ENCODE assay signal across 7 cellular contexts in the genomic region with DNA sequence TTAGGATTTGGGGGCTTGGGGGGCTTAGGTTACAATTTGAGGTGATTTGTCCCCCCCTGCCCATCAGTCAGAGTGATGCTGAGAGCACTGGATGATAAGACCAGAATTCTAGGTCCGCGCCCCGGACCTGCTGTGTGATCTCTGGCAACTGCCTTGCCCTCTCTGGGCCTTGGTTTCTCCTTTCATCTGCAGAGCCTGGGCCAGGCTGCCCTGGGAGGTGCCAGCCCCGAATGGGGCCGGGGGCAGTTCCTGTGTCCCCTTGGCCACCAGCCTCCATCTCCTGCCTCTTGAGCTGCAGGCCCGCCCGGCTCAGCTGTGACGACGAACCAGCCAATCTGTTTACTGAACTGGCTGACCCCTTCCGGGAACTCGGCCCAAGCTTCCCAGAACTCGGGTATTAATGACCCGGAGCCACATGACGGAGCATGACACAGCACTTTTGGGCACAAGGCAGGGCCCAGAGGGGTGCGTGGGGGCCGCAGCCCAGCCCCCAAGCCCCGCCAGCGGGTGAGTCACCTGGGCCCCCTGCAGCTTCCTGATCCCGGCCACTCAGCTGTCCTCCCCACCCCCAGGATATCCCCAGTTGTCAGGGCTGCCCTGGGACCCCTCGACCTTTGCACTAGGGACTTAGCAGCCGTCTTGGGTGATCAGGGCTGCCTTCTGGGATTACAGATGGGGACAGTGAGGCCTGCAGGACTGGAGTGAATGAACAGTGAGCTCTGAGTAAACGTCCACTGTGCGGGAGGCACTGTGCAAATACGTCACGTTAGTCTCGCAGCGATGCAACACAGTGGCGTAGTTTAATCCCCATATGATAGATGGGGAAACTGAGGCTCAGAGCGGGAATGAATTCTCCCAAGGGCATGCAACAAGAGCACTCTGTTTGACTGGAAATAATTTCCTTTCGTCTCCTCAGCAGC.
DNase-seq lines count a peak whose midpoint lies in the region; ATAC-seq, FAIRE-seq and TF ChIP-seq lines count a peak whose summit lies in the region.

No MANE protein-coding gene starts in this region.

- intact Hi-C loops in endothelial cell of umbilical vein (cut with micrococcal nuclease), result no loop called here

- BruUV-seq in endothelial cell of umbilical vein (replicated peaks; lab: Mats Ljungman, UMichigan), result no TSS peak

- peak; percentile 93 for FAIRE-seq in endothelial cell of umbilical vein (lab: Jason Lieb, UNC)

- peak; percentile 69 for TF ChIP-seq EP300 in suprapubic skin (IDR thresholded peaks at IDR 0.05)

- TF ChIP-seq CTCF in HEK293 (tag by site-specific recombination; IDR thresholded peaks at IDR 0.05) (no peak), endothelial cell of umbilical vein (IDR thresholded peaks at IDR 0.05; ENCODE audit: extremely low read depth in 1 of 2, insufficient read depth in 1 of 2, low read depth in 1 of 2, low read length in 2 of 2) (no peak), suprapubic skin (IDR thresholded peaks at IDR 0.05) (no peak)

- no peaks in the 10 kb centered on the region for H3K27me3 ChIP-seq in endothelial cell of umbilical vein (ENCODE audit: control insufficient read depth in 2 of 2, insufficient read depth in 2 of 2, low read length in 2 of 2)
- no peaks in the 10 kb centered on the region for H3K27me3 ChIP-seq in suprapubic skin

- H3K9me3 ChIP-seq in HEK293 (ENCODE audit: control insufficient read depth, insufficient read depth, low read depth, low read length) (no peaks in the 10 kb centered on the region), endothelial cell of umbilical vein (replicated peaks; ENCODE audit: control insufficient read depth, insufficient read depth, low read length) (no peaks in the 10 kb centered on the region), suprapubic skin (no peaks in the 10 kb centered on the region)

- H3K9ac ChIP-seq in endothelial cell of umbilical vein (replicated peaks; ENCODE audit: extremely low read depth, insufficient read depth, low read length), result peak overlapping the region; percentile 4

- POLR2A ChIA-PET in HEK293 (lab: Yijun Ruan, JAX) (no interaction called here), endothelial cell of umbilical vein (lab: Charles Lee) (interaction anchor here (0.6 kb wide), 1 partner anchor 232 kb away, joined by 6 read pairs; no protein-coding TSS in a partner anchor)

- no peaks in the 10 kb centered on the region for H3K36me3 ChIP-seq in HEK293 (ENCODE audit: control insufficient read depth in 2 of 2, insufficient read depth in 1 of 2, low read length in 2 of 2)
- H3K36me3 ChIP-seq in endothelial cell of umbilical vein (ENCODE audit: control insufficient read depth in 2 of 2, extremely low read depth in 1 of 2, insufficient read depth in 2 of 2, low read length in 2 of 2), result no peaks in the 10 kb centered on the region
- H3K36me3 ChIP-seq in suprapubic skin, result no peaks in the 10 kb centered on the region

- WGBS in suprapubic skin, result 39% methylated on average over 25 of the region's 30 CpGs

- peak; percentile 77 for DNase-seq in SHP77 treated with DMSO at 0.1 percent for 48 hours (lab: John Stamatoyannopoulos, UW)
- peak; percentile 80 for DNase-seq in endothelial cell of umbilical vein (ENCODE audit: low read depth, low spot score)
- DNase-seq in midbrain (lab: John Stamatoyannopoulos, UW), result peak; percentile 68
- DNase-seq in suprapubic skin (ENCODE audit: low spot score in 2 of 2), result peak; percentile 95 to 97

- H4K20me1 ChIP-seq in endothelial cell of umbilical vein (replicated peaks; ENCODE audit: control insufficient read depth, extremely low read depth, insufficient read depth, low read length), result no peaks in the 10 kb centered on the region

- H3K79me2 ChIP-seq in endothelial cell of umbilical vein (ENCODE audit: control insufficient read depth, insufficient read depth, low read length), result no peaks in the 10 kb centered on the region

- no peaks in the 10 kb centered on the region for H3K9me1 ChIP-seq in endothelial cell of umbilical vein (replicated peaks; ENCODE audit: control insufficient read depth, extremely low read depth, insufficient read depth, low read length)

- CTCF ChIA-PET in HEK293 (lab: Yijun Ruan, JAX) (interaction anchor here (0.9 kb wide), 1 partner anchor 9 kb away, joined by 3 read pairs; no protein-coding TSS in a partner anchor), endothelial cell of umbilical vein (lab: Charles Lee) (interaction anchor here (0.6 to 1.5 kb wide), 3 partner anchors 9 to 101 kb away, joined by 3 to 4 read pairs (median 3); no protein-coding TSS in a partner anchor)

- TF ChIP-seq POLR2A in endothelial cell of umbilical vein (IDR thresholded peaks at IDR 0.05; ENCODE audit: low read depth, low read length), result no peak
- TF ChIP-seq POLR2A in suprapubic skin (IDR thresholded peaks at IDR 0.05), result peak in 1 of 2 donors; percentile 37

- ATAC-seq in HG03045 (IDR thresholded peaks at IDR 0.05; ENCODE audit: unreplicated experiment) (no peak), HG02840 (IDR thresholded peaks at IDR 0.05; ENCODE audit: low FRiP score, unreplicated experiment) (no peak)

- no peaks in the 10 kb centered on the region for H3K4me1 ChIP-seq in HEK293 (ENCODE audit: control insufficient read depth, insufficient read depth, low read length)
- peaks cover 14% of the 10 kb centered on the region for H3K4me1 ChIP-seq in endothelial cell of umbilical vein (ENCODE audit: control insufficient read depth, extremely low read depth, insufficient read depth, low read length)
- peaks cover 34% of the 10 kb centered on the region for H3K4me1 ChIP-seq in suprapubic skin

- no peak overlapping the region for H3K4me3 ChIP-seq in HEK293 (ENCODE audit: low read depth, low read length)
- no peak overlapping the region for H3K4me3 ChIP-seq in endothelial cell of umbilical vein (replicated peaks in 1 of 3; ENCODE audit: insufficient read depth in 1 of 3, low read depth in 1 of 3, low read length in 3 of 3)
- no peak overlapping the region for H3K4me3 ChIP-seq in suprapubic skin

- peak overlapping the region; percentile 29 for H2AFZ ChIP-seq in endothelial cell of umbilical vein (ENCODE audit: low read depth, low read length)

- dilution Hi-C loops in endothelial cell of umbilical vein (cut with MboI; ENCODE audit: extremely low pct_ligation_motif_present, low sequenced_read_pairs), result no loop called here

- no peak overlapping the region for H3K27ac ChIP-seq in HEK293 (ENCODE audit: extremely low read depth, low read depth, low read length)
- peak overlapping the region; percentile 67 for H3K27ac ChIP-seq in endothelial cell of umbilical vein (ENCODE audit: insufficient read depth, low read depth, low read length)
- H3K27ac ChIP-seq in suprapubic skin, result peak overlapping the region; percentile 82

- no peak overlapping the region for H3K4me2 ChIP-seq in endothelial cell of umbilical vein (ENCODE audit: insufficient read depth, low read length)

TF ChIP-seq in HEK293, 187 proteins besides CTCF, POLR2A, EP300 and RAD21 (continues in another document):
- TF ChIP-seq ZNF624 (tag by site-specific recombination; IDR thresholded peaks at IDR 0.05) (no peak), ZFHX2 (tag by site-specific recombination; conservative IDR thresholded peaks at IDR 0.05) (peak; percentile 47), ZBTB8A (tag by site-specific recombination; IDR thresholded peaks at IDR 0.05) (peak; percentile 55), HOXD13 (CRISPR knock-in tag; IDR thresholded peaks at IDR 0.05; ENCODE audit: borderline replicate concordance) (no peak), ZNF571 (tag by site-specific recombination; IDR thresholded peaks at IDR 0.05) (no peak), ZNF138 (tag by site-specific recombination; IDR thresholded peaks at IDR 0.05; ENCODE audit: borderline replicate concordance) (no peak), ZNF768 (tag by site-specific recombination; IDR thresholded peaks at IDR 0.05) (peak; percentile 91; the same call in 1 of the 2 replicates), ZIC2 (tag by site-specific recombination; IDR thresholded peaks at IDR 0.05) (peak; percentile 42)

TF ChIP-seq in endothelial cell of umbilical vein, 7 proteins besides CTCF, POLR2A, EP300 and RAD21:
- TF ChIP-seq POLR2AphosphoS5 (IDR thresholded peaks at IDR 0.05; ENCODE audit: insufficient read depth, low read depth, low read length) (peak; percentile 31), JUN (IDR thresholded peaks at IDR 0.05; ENCODE audit: borderline replicate concordance, insufficient read depth, insufficient read length, low read depth) (no peak), GATA2 (IDR thresholded peaks at IDR 0.05; ENCODE audit: insufficient read depth, insufficient read length, low read depth, low read length) (no peak), FOS (IDR thresholded peaks at IDR 0.05; ENCODE audit: borderline replicate concordance, insufficient read depth, low read length) (peak; percentile 14), EZH2 (IDR thresholded peaks at IDR 0.05; ENCODE audit: borderline replicate concordance, low read depth, low read length, severe bottlenecking) (no peak), MYC (IDR thresholded peaks at IDR 0.05; ENCODE audit: low read depth, low read length) (no peak)
- TF ChIP-seq, protein P1, sequence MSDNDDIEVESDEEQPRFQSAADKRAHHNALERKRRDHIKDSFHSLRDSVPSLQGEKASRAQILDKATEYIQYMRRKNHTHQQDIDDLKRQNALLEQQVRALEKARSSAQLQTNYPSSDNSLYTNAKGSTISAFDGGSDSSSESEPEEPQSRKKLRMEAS (IDR thresholded peaks at IDR 0.05; ENCODE audit: insufficient read depth, insufficient read length), result no peak
